ENCODE assay signal across 26 cellular contexts in the genomic region with DNA sequence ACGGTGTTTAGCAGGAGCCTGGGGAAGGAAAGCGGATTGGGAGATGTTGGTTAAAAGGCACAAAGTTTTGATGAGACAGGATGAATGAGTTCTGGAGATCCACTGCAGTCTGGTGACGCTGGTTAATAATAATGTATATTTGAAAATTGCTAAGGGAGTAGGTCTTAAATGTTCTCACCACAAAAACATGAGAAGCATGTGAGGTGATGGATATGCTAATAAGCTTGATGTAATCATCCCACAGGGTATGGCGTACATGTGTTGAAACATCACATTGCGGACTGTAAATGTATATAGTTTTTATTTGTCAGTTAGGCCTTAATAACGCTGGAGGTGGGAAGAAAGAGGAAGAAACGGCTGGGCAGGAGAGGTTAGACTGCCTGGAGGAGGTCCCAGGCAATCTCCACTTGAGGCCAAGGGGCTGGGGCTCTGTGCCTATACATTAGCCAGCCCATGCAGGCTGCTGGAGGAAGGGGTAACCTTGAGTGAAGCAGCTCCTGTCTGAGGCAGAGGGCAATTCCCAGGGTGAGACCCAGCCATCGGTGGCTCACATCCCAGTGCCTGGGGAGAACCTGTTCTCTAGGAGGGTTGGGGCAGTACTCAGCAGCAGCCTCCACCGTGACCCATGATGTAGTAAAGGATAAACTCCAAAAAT.
"Had no signal": no experiment of that assay in that cellular context is flagged by ENCODE, and none has a peak within 500 bp of the region (broad histone marks: within the 10 kb centered on the region; RNA-seq: fewer than 3 reads in every experiment).

No MANE protein-coding gene starts in this region.

- DNase-seq: activated CD4-positive, alpha-beta T cell treated with anti-CD3 and anti-CD28 coated beads for 36 hours; activated CD4-positive, CD25-positive, alpha-beta regulatory T cell; activated CD8-positive, alpha-beta memory T cell treated with anti-CD3 and anti-CD28 coated beads, Interleukin-2, amount 10 ng/mL, durations not matched to agents 7 days and 5 days; activated CD8-positive, alpha-beta T cell treated with anti-CD3 and anti-CD28 coated beads, Interleukin-2, amount 10 ng/mL, durations not matched to agents 7 days and 5 days; activated naive CD8-positive, alpha-beta T cell treated with anti-CD3 and anti-CD28 coated beads, Interleukin-2, amount 50 U/mL, for 24 hours; activated T-cell treated with anti-CD3 and anti-CD28 coated beads, Interleukin-2, amount 50 U/mL, for 48 hours; amygdala; dorsolateral prefrontal cortex; effector memory CD4-positive, alpha-beta T cell; foreskin fibroblast; heart right ventricle; lower lobe of right lung; naive B cell; nephron progenitor cell; ovary; retina; small intestine; stimulated activated CD4-positive, alpha-beta T cell treated with anti-CD3 and anti-CD28 coated beads, Interleukin-4, amount 100 ng/mL, for 24 hours; T-helper 1 cell; upper lobe of right lung had no signal

- H3K4me1 ChIP-seq: heart right ventricle, lower lobe of right lung, prostate gland, upper lobe of right lung had no signal

- H3K9me3 ChIP-seq: lower lobe of right lung, neutrophil, ovary, prostate gland, upper lobe of right lung had no signal

- H3K27ac ChIP-seq: coronary artery, dorsolateral prefrontal cortex, heart right ventricle, lower lobe of right lung, neutrophil, ovary, prostate gland, upper lobe of right lung had no signal

- ATAC-seq: activated CD4-positive, alpha-beta T cell treated with anti-CD3 and anti-CD28 coated beads for 36 hours; activated CD8-positive, alpha-beta memory T cell treated with anti-CD3 and anti-CD28 coated beads, Interleukin-2, amount 10 ng/mL, durations not matched to agents 7 days and 5 days; activated CD8-positive, alpha-beta T cell treated with anti-CD3 and anti-CD28 coated beads, Interleukin-2, amount 10 ng/mL, durations not matched to agents 7 days and 5 days; activated naive CD8-positive, alpha-beta T cell treated with anti-CD3 and anti-CD28 coated beads, Interleukin-2, amount 50 U/mL, for 24 hours; heart right ventricle; left lobe of liver; lower lobe of right lung; sciatic nerve; stimulated activated effector memory CD8-positive, alpha-beta T cell treated with anti-CD3 and anti-CD28 coated beads, Interleukin-12 subunit alpha, Interleukin-12 subunit beta, amount 100 ng/mL, for 72 hours; upper lobe of right lung had no signal

- H3K4me3 ChIP-seq: coronary artery, dorsolateral prefrontal cortex, heart right ventricle, lower lobe of right lung, ovary, prostate gland, upper lobe of right lung had no signal

- H3K36me3 ChIP-seq: heart right ventricle, lower lobe of right lung, neutrophil, ovary, prostate gland, upper lobe of right lung had no signal

- H3K27me3 ChIP-seq: dorsolateral prefrontal cortex, heart right ventricle, neutrophil, ovary, upper lobe of right lung had no signal
